7 cellular contexts compared by ENCODE assay signal in genomic region chr5:81117566-81117965, GRCh38.
"Had no signal": no experiment of that assay in that cellular context is flagged by ENCODE, and none has a peak within 500 bp of the region (broad histone marks: within the 10 kb centered on the region; RNA-seq: fewer than 3 reads in every experiment).

No MANE protein-coding gene starts in this region.

- H3K9me3 Mint-ChIP-seq: IgD-negative memory B cell had no signal

- H3K27ac ChIP-seq: HL-60 had no signal

- H3K27ac Mint-ChIP-seq: IgD-negative memory B cell had no signal

- ATAC-seq: HepG2, K562 had no signal

- H3K4me3 ChIP-seq: K562 had no signal

- H3K4me1 Mint-ChIP-seq: IgD-negative memory B cell had no signal

- H3K4me3 Mint-ChIP-seq: IgD-negative memory B cell had no signal

- DNase-seq: IMR-90, KBM-7, KG1 had no signal
